15 cellular contexts compared by ENCODE assay signal in the genomic region with DNA sequence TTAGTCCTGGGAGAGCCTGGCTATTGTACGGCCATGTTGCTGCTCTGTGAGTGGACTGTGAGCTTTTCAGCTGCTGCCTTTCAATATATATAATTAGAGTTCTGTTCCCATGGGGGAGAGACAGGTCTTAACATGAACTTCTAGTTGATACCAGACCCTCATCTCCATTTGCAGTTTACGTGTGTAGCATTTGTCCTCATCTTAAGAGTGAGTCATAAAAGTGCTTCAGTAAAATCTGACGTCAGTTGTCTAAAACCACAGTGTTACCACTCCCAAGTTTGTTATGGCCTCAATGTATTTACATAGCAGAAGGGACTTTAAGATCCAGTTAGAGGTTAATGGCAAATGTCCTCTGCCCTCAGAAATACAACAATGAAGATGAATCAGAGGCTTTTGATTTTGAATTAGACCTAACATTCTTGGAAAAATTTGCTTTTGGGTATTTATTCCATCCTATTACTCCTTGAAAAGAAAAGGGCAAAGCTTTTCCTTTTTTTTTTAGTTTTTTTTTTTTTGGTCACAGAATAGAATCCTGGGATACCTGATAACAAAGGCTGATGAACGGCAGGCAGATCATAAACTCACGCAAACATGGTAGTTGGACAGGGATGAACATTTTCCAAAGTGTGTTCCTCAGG. TPM values are rescaled to one million over a fixed set of nuclear protein-coding genes. Genes with fewer than 3 reads are reported as not detected.
A peak's percentile ranks its signal among the peaks of the same experiment; 100 is the strongest.
DNase-seq lines count a peak whose midpoint lies in the region; ATAC-seq and TF ChIP-seq lines count a peak whose summit lies in the region.
"Had no signal": no experiment of that assay in that cellular context is flagged by ENCODE, and none has a peak within 500 bp of the region (broad histone marks: within the 10 kb centered on the region; RNA-seq: fewer than 3 reads in every experiment).

No MANE protein-coding gene starts in this region.

- DNase-seq in AG04450 (ENCODE audit: low read depth, low spot score) (peak; percentile 49), HFF-Myc (ENCODE audit: extremely low read depth, low read depth) (peak; percentile 77), OCI-M1 (lab: John Stamatoyannopoulos, UW) (peak; percentile 23), fibroblast of the aortic adventitia (ENCODE audit: low read depth) (peak; percentile 26), NCI-H1694 treated with DMSO at 0.1 percent for 48 hours (lab: John Stamatoyannopoulos, UW) (no peak)
- DNase-seq in activated CD4-positive, CD25-positive, alpha-beta regulatory T cell (lab: John Stamatoyannopoulos, UW): no peak
- DNase-seq: activated CD4-positive, alpha-beta T cell treated with anti-CD3 and anti-CD28 coated beads, Interleukin-2, amount 10 ng/mL, durations not matched to agents 7 days and 5 days; amygdala; CD4-positive, CD25-positive, alpha-beta regulatory T cell; midbrain; Peyer's patch; stimulated activated naive CD8-positive, alpha-beta T cell treated with anti-CD3 and anti-CD28 coated beads, Interleukin-15, Interleukin-2, amounts not matched to agents 100 U/mL and 50 U/mL, for 24 hours had no signal

- POLR2A ChIA-PET in AG04450 (lab: Yijun Ruan, JAX): no interaction called here

- no peaks in the 10 kb centered on the region for H3K9me3 ChIP-seq in AG04450 (ENCODE audit: control insufficient read depth, insufficient read depth, low read length)
- H3K9me3 ChIP-seq: Peyer's patch had no signal

- H3K27ac ChIP-seq in AG04450 (ENCODE audit: low read depth, low read length): no peak overlapping the region
- H3K27ac ChIP-seq: Peyer's patch had no signal

- TF ChIP-seq CTCF in AG04450 (IDR thresholded peaks at IDR 0.05; ENCODE audit: low read depth, low read length): no peak
- no peak for TF ChIP-seq CTCF in HFF-Myc (IDR thresholded peaks at IDR 0.05; ENCODE audit: low read depth, low read length, missing control alignments)
- no peak for TF ChIP-seq CTCF in fibroblast of the aortic adventitia (IDR thresholded peaks at IDR 0.05; ENCODE audit: insufficient read depth, low read length)

- H3K27me3 ChIP-seq in AG04450 (ENCODE audit: control insufficient read depth, insufficient read depth, low read length): no peaks in the 10 kb centered on the region
- H3K27me3 ChIP-seq: Peyer's patch had no signal

- ATAC-seq in HG02870 (IDR thresholded peaks at IDR 0.05; ENCODE audit: unreplicated experiment): no peak
- ATAC-seq in GM19455 (IDR thresholded peaks at IDR 0.05; ENCODE audit: unreplicated experiment): no peak
- ATAC-seq: stimulated activated naive CD8-positive, alpha-beta T cell treated with anti-CD3 and anti-CD28 coated beads, Interleukin-15, Interleukin-2, amounts not matched to agents 100 U/mL and 50 U/mL, for 24 hours had no signal

- CTCF ChIA-PET in AG04450 (lab: Charles Lee): interaction anchor here (1.2 to 2.3 kb wide), 5 partner anchors 9 to 451 kb away, joined by 3 to 11 read pairs (median 5); no protein-coding TSS in a partner anchor

- H3K4me3 ChIP-seq in AG04450 (ENCODE audit: low read depth, low read length) (no peak overlapping the region), HFF-Myc (replicated peaks; ENCODE audit: low read depth, low read length) (no peak overlapping the region), fibroblast of the aortic adventitia (ENCODE audit: low read depth, low read length) (no peak overlapping the region)
- H3K4me3 ChIP-seq: Peyer's patch had no signal

RNA-seq across cellular contexts. Expression of a gene that starts 38.6 kb away (rescaled TPM):
- polyA plus RNA-seq in AG04450 (2011; rRNA removed): not detected in 2 replicates
- polyA minus RNA-seq in AG04450 (2011; rRNA and poly(A)+ RNA removed): not detected in 2 replicates
- not detected in 2 replicates for total RNA-seq in fibroblast of the aortic adventitia (ENCODE audit: low replicate concordance)
- total RNA-seq: activated CD4-positive, alpha-beta T cell treated with anti-CD3 and anti-CD28 coated beads, Interleukin-2, amount 10 ng/mL, durations not matched to agents 7 days and 5 days; CD4-positive, CD25-positive, alpha-beta regulatory T cell had no signal
- polyA plus RNA-seq: CD4-positive, CD25-positive, alpha-beta regulatory T cell; IgD-negative memory B cell had no signal

Comparison
In these comparisons a context has a peak if more than half of its experiments do, and no peak if none do; other contexts are left out.
1. DNase-seq: peak in AG04450 (single experiment), HFF-Myc (single experiment), OCI-M1 (single experiment) and fibroblast of the aortic adventitia (single experiment); none in activated CD4-positive, CD25-positive, alpha-beta regulatory T cell (0 of 4) and NCI-H1694 treated with DMSO at 0.1 percent for 48 hours (single experiment).